9 cellular contexts compared by ENCODE assay signal in the genomic region with DNA sequence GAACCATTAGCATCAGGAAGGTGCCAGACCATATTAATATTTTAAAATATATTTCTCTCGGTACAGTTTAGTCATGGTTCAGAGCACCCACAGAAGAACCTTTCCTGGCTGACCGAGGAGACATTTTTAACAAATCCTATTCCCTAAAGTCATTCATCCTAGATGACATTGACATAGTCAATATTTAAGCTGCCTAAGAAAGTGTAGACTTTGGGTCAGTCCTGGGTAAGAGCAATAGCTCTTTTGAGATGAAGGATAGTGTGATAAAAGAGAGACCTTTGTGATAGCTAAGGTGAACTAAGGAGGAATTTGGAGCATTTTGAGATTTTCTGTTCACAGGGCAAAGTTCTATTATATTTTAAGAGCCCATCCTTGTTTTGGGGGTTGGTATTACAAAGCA. TPM values are rescaled to one million over a fixed set of nuclear protein-coding genes. Genes with fewer than 3 reads are reported as not detected.
A peak's percentile ranks its signal among the peaks of the same experiment; 100 is the strongest.
DNase-seq lines count a peak whose midpoint lies in the region; ATAC-seq and TF ChIP-seq lines count a peak whose summit lies in the region.
"Had no signal": no experiment of that assay in that cellular context is flagged by ENCODE, and none has a peak within 500 bp of the region (broad histone marks: within the 10 kb centered on the region; RNA-seq: fewer than 3 reads in every experiment).

No MANE protein-coding gene starts in this region.

- H3K36me3 Mint-ChIP-seq in naive B cell (no peaks in the 10 kb centered on the region), progenitor cell of endocrine pancreas (ENCODE audit: insufficient read depth) (peaks cover 2% of the 10 kb centered on the region)

- DNase-seq in adrenal gland (no peak), naive B cell (no peak), NCI-H1417 (lab: John Stamatoyannopoulos, UW) (no peak), progenitor cell of endocrine pancreas (ENCODE audit: low spot score, unreplicated experiment) (no peak), NCI-H524 (lab: John Stamatoyannopoulos, UW) (no peak)
- DNase-seq in activated CD4-positive, alpha-beta T cell treated with anti-CD3 and anti-CD28 coated beads for 4 hours = no peak

- TF ChIP-seq CTCF in adrenal gland (IDR thresholded peaks at IDR 0.05) (no peak), progenitor cell of endocrine pancreas (IDR thresholded peaks at IDR 0.05; ENCODE audit: unreplicated experiment) (no peak)

- H3K4me1 ChIP-seq in BLaER1 treated with 17β-estradiol and CSF1 and Interleukin-3, amounts not matched to agents 10 nM and 100 nM = peaks cover 34 to 70% (median 46%) of the 10 kb centered on the region in 10 experiments
- peaks cover 27 to 51% of the 10 kb centered on the region in 2 donors for H3K4me1 ChIP-seq in adrenal gland (replicated peaks in 1 of 2)

- no peaks in the 10 kb centered on the region for H3K27me3 Mint-ChIP-seq in naive B cell
- H3K27me3 Mint-ChIP-seq in progenitor cell of endocrine pancreas = no peaks in the 10 kb centered on the region

- WGBS in adrenal gland, 4 donors = 49 to 59% (median 54%) methylated on average over 2 of the region's 2 CpGs

- peak overlapping the region; percentile 50 to 71 (median 64); a peak in 21 of 22 replicates for H3K27ac ChIP-seq in BLaER1 treated with 17β-estradiol and CSF1 and Interleukin-3, amounts not matched to agents 10 nM and 100 nM
- H3K27ac ChIP-seq in adrenal gland = peak overlapping the region in 4 of 5 donors; percentile 57 to 72 (median 66)
- H3K27ac ChIP-seq: C4-2B had no signal

- peak overlapping the region in 2 of 10 experiments; percentile 12 to 25; a peak in 3 of 20 replicates for H3K4me3 ChIP-seq in BLaER1 treated with 17β-estradiol and CSF1 and Interleukin-3, amounts not matched to agents 10 nM and 100 nM
- H3K4me3 ChIP-seq in adrenal gland = no peak overlapping the region

- H3K4me2 ChIP-seq in BLaER1 treated with 17β-estradiol and CSF1 and Interleukin-3, amounts not matched to agents 10 nM and 100 nM = peak overlapping the region; percentile 63 to 81 (median 76)

- H3K36me3 ChIP-seq in BLaER1 treated with 17β-estradiol and CSF1 and Interleukin-3, amounts not matched to agents 10 nM and 100 nM = peaks cover 9 to 66% (median 41%) of the 10 kb centered on the region in 11 experiments; a peak in 21 of 22 replicates
- no peaks in the 10 kb centered on the region for H3K36me3 ChIP-seq in adrenal gland (replicated peaks in 1 of 2)

- H3K27ac Mint-ChIP-seq in naive B cell (peak overlapping the region in 4 of 6 donors; percentile 35 to 89 (median 53)), progenitor cell of endocrine pancreas (no peak overlapping the region)

- H3K9me3 ChIP-seq in BLaER1 treated with 17β-estradiol and CSF1 and Interleukin-3, amounts not matched to agents 10 nM and 100 nM (replicated peaks in 1 of 11) = no peaks in the 10 kb centered on the region
- H3K9me3 ChIP-seq in adrenal gland (replicated peaks in 1 of 3) = no peaks in the 10 kb centered on the region

- TF ChIP-seq POLR2A in adrenal gland (IDR thresholded peaks at IDR 0.05) = no peak

- no peaks in the 10 kb centered on the region for H3K9me3 Mint-ChIP-seq in naive B cell
- no peaks in the 10 kb centered on the region for H3K9me3 Mint-ChIP-seq in progenitor cell of endocrine pancreas (ENCODE audit: low read depth)

- intact Hi-C loops in adrenal gland (cut with DNase I) = no loop called here

- peak overlapping the region; percentile 6 to 57 (median 47); a peak in 20 of 22 replicates for H3K9ac ChIP-seq in BLaER1 treated with 17β-estradiol and CSF1 and Interleukin-3, amounts not matched to agents 10 nM and 100 nM

- peaks cover 33 to 36% (median 35%) of the 10 kb centered on the region in 3 donors for H3K4me1 Mint-ChIP-seq in naive B cell
- peaks cover 30% of the 10 kb centered on the region for H3K4me1 Mint-ChIP-seq in progenitor cell of endocrine pancreas (ENCODE audit: low read depth)

- ATAC-seq in GM21576 (IDR thresholded peaks at IDR 0.05; ENCODE audit: unreplicated experiment) (peak; percentile 12), naive B cell (ENCODE audit: low read depth in 2 of 2) (peak in 1 of 2 donors; percentile 22)

- H3K4me3 Mint-ChIP-seq in naive B cell = peak overlapping the region; percentile 5 to 86 (median 66)
- no peak overlapping the region for H3K4me3 Mint-ChIP-seq in progenitor cell of endocrine pancreas (ENCODE audit: low read depth)

- peaks cover 39 to 91% (median 58%) of the 10 kb centered on the region in 11 experiments; a peak in 21 of 22 replicates for H4K20me1 ChIP-seq in BLaER1 treated with 17β-estradiol and CSF1 and Interleukin-3, amounts not matched to agents 10 nM and 100 nM

- H3K27me3 ChIP-seq in BLaER1 treated with 17β-estradiol and CSF1 and Interleukin-3, amounts not matched to agents 10 nM and 100 nM = no peaks in the 10 kb centered on the region
- no peaks in the 10 kb centered on the region for H3K27me3 ChIP-seq in adrenal gland

RNA-seq across cellular contexts. Expression of gene ZNF609, which starts 47.5 kb away (rescaled TPM):
- total RNA-seq in adrenal gland (10 to 100 TPM; 19.3 to 35.5 (median 26.9) TPM), progenitor cell of endocrine pancreas (72.0 and 75.3 TPM in 2 replicates)
- polyA plus RNA-seq in adrenal gland (10 to 100 TPM in 2 of 3 donors, 1 to 10 TPM in 1; 4.4 to 18.4 (median 14.1) TPM), naive B cell (ENCODE audit: low read depth in 6 of 6) (1 to 10 TPM in 5 of 6 donors, under 1 TPM in 1; 0.83 to 4.4 (median 2.6) TPM)
